19 cellular contexts compared by ENCODE assay signal in the genomic region with DNA sequence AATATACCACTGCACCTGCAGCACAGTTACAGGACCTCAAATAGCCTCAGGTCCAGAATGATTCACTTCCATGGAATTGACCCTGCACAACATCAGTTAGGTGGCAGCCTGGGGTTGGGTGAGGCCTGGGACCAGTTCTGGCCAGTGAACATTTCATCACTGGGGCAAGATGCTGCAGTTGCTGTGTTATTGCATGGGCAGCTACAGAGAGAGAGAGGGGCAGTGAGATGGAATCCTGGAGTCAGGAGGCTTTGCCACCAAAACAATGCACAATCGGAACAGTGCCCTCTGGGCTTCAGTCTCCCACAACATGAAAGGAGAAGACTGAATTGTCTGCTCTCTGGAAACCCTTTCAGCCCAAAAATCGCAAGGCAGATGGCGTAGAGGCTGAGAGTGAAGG. TPM values are rescaled to one million over a fixed set of nuclear protein-coding genes. Genes with fewer than 3 reads are reported as not detected.
DNase-seq lines count a peak whose midpoint lies in the region; ATAC-seq and TF ChIP-seq lines count a peak whose summit lies in the region.
"Had no signal": no experiment of that assay in that cellular context is flagged by ENCODE, and none has a peak within 500 bp of the region (broad histone marks: within the 10 kb centered on the region; RNA-seq: fewer than 3 reads in every experiment).

No MANE protein-coding gene starts in this region.

- peaks cover 0 to 3% of the 10 kb centered on the region in 2 donors for H3K27me3 Mint-ChIP-seq in stimulated activated naive B cell treated with anti-CD40 and anti-IgM and Interleukin-4, amounts not matched to agents 10 μg/mL and 1 μg/mL and 100 μg/mL, for 72 hours
- H3K27me3 Mint-ChIP-seq: T-cell had no signal

- in situ Hi-C loops in SK-MEL-5 (cut with HindIII; ENCODE audit: low pct_unique_long_range_greater_than_20kb, low sequenced_read_pairs), result no loop called here

- H3K4me1 Mint-ChIP-seq in stimulated activated naive B cell treated with anti-CD40 and anti-IgM and Interleukin-4, amounts not matched to agents 10 μg/mL and 1 μg/mL and 100 μg/mL, for 72 hours, result no peaks in the 10 kb centered on the region
- H3K4me1 Mint-ChIP-seq: T-cell, WTC11 had no signal

- no peak overlapping the region for H3K4me3 Mint-ChIP-seq in stimulated activated naive B cell treated with anti-CD40 and anti-IgM and Interleukin-4, amounts not matched to agents 10 μg/mL and 1 μg/mL and 100 μg/mL, for 72 hours
- H3K4me3 Mint-ChIP-seq: natural killer cell treated with Interleukin-12 subunit alpha and Interleukin-12 subunit beta and Interleukin-15 and Interleukin-18, amount 100 ng/mL, for 72 hours; T-cell; WTC11 had no signal

- no peaks in the 10 kb centered on the region for H3K27me3 ChIP-seq in foreskin keratinocyte
- H3K27me3 ChIP-seq: BLaER1 had no signal

- no peak overlapping the region for H3K27ac Mint-ChIP-seq in stimulated activated naive B cell treated with anti-CD40 and anti-IgM and Interleukin-4, amounts not matched to agents 10 μg/mL and 1 μg/mL and 100 μg/mL, for 72 hours
- H3K27ac Mint-ChIP-seq: natural killer cell treated with Interleukin-12 subunit alpha and Interleukin-12 subunit beta and Interleukin-15 and Interleukin-18, amount 100 ng/mL, for 72 hours; T-cell; WTC11 had no signal

- TF ChIP-seq CTCF in foreskin keratinocyte (conservative IDR thresholded peaks at IDR 0.05), result no peak

- peaks cover 10% of the 10 kb centered on the region for H3K4me1 ChIP-seq in foreskin keratinocyte
- H3K4me1 ChIP-seq: BLaER1 had no signal

- H3K27ac ChIP-seq in foreskin keratinocyte, result no peak overlapping the region
- H3K27ac ChIP-seq: BLaER1 had no signal

- H3K9me3 Mint-ChIP-seq in stimulated activated naive B cell treated with anti-CD40 and anti-IgM and Interleukin-4, amounts not matched to agents 10 μg/mL and 1 μg/mL and 100 μg/mL, for 72 hours, result no peaks in the 10 kb centered on the region
- H3K9me3 Mint-ChIP-seq: natural killer cell treated with Interleukin-12 subunit alpha and Interleukin-12 subunit beta and Interleukin-15 and Interleukin-18, amount 100 ng/mL, for 72 hours; T-cell; WTC11 had no signal

- H3K36me3 Mint-ChIP-seq in stimulated activated naive B cell treated with anti-CD40 and anti-IgM and Interleukin-4, amounts not matched to agents 10 μg/mL and 1 μg/mL and 100 μg/mL, for 72 hours, result no peaks in the 10 kb centered on the region
- H3K36me3 Mint-ChIP-seq: natural killer cell treated with Interleukin-12 subunit alpha and Interleukin-12 subunit beta and Interleukin-15 and Interleukin-18, amount 100 ng/mL, for 72 hours; T-cell; WTC11 had no signal

- peak; percentile 97 for ATAC-seq in foreskin keratinocyte
- ATAC-seq in stimulated activated naive B cell treated with anti-CD40 and anti-IgM and Interleukin-4, amounts not matched to agents 10 μg/mL and 1 μg/mL and 100 μg/mL, for 72 hours (replicated peaks), result no peak
- ATAC-seq: left ventricle myocardium superior; natural killer cell treated with Interleukin-12 subunit alpha and Interleukin-12 subunit beta and Interleukin-15 and Interleukin-18, amount 100 ng/mL, for 72 hours; T-cell; WTC11 had no signal

- DNase-seq in ELR (ENCODE audit: low read depth) (peak; percentile 91), SK-MEL-5 (ENCODE audit: low read depth, low spot score) (peak; percentile 76), foreskin keratinocyte (peak; percentile 84 to 87), putamen (ENCODE audit: low spot score) (peak; percentile 43), SHP77 treated with DMSO at 0.1 percent for 48 hours (lab: John Stamatoyannopoulos, UW) (no peak), NCI-H69 (lab: John Stamatoyannopoulos, UW) (no peak), NCI-H187 (lab: John Stamatoyannopoulos, UW) (no peak)
- no peak for DNase-seq in stimulated activated naive B cell treated with anti-CD40 and anti-IgM and Interleukin-4, amounts not matched to agents 10 μg/mL and 1 μg/mL and 100 μg/mL, for 72 hours
- DNase-seq: erythroblast, KBM-7, left ventricle myocardium superior, NCI-H1417, NCI-H446 treated with DMSO at 0.1 percent for 48 hours, T-cell had no signal

RNA-seq across cellular contexts. Expression of a gene that starts 51.8 kb away (rescaled TPM):
- total RNA-seq in SK-MEL-5 (2014; rRNA removed; shearing (Covaris generic)), result 21.8 and 22.1 TPM in 2 replicates
- polyA plus RNA-seq in SK-MEL-5 (2015; cell fraction: cytosol; rRNA removed), result 12.5 and 20.5 TPM in 2 replicates
- 68.1 and 109 TPM in 2 replicates for polyA plus RNA-seq in SK-MEL-5 (2015; cell fraction: nucleus; rRNA removed)
- total RNA-seq in foreskin keratinocyte, result 12.3 and 13.5 TPM in 2 replicates
- polyA plus RNA-seq in foreskin keratinocyte, result 3.5 TPM in 2 replicates
- total RNA-seq: activated CD8-positive, alpha-beta memory T cell treated with anti-CD3 and anti-CD28 coated beads for 36 hours; natural killer cell treated with Interleukin-12 subunit alpha and Interleukin-12 subunit beta and Interleukin-15 and Interleukin-18, amount 100 ng/mL, for 72 hours; OCI-LY7; T-cell had no signal

Comparison
In these comparisons a context has a peak if more than half of its experiments do, and no peak if none do; other contexts are left out.
1. DNase-seq: peak in ELR (single experiment), SK-MEL-5 (single experiment), foreskin keratinocyte (2 of 2) and putamen (single experiment); none in SHP77 treated with DMSO at 0.1 percent for 48 hours (single experiment), stimulated activated naive B cell treated with anti-CD40 and anti-IgM and Interleukin-4, amounts not matched to agents 10 μg/mL and 1 μg/mL and 100 μg/mL, for 72 hours (single experiment), NCI-H69 (single experiment) and NCI-H187 (0 of 2).